11 cellular contexts compared by ENCODE assay signal in genomic region chr2:136765736-136766323, GRCh38. TPM values are rescaled to one million over a fixed set of nuclear protein-coding genes. Genes with fewer than 3 reads are reported as not detected.
A peak's percentile ranks its signal among the peaks of the same experiment; 100 is the strongest.
DNase-seq lines count a peak whose midpoint lies in the region; ATAC-seq lines count a peak whose summit lies in the region.
"Had no signal": no experiment of that assay in that cellular context is flagged by ENCODE, and none has a peak within 500 bp of the region (broad histone marks: within the 10 kb centered on the region; RNA-seq: fewer than 3 reads in every experiment).

No MANE protein-coding gene starts in this region.

- no peaks in the 10 kb centered on the region for H3K36me3 Mint-ChIP-seq in activated naive CD8-positive, alpha-beta T cell

- peaks cover 17% of the 10 kb centered on the region for H3K4me1 Mint-ChIP-seq in activated naive CD8-positive, alpha-beta T cell (ENCODE audit: low read depth)

- H3K9me3 ChIP-seq in skeletal muscle tissue (ENCODE audit: control insufficient read depth in 3 of 3, low read length in 3 of 3), result no peaks in the 10 kb centered on the region

- DNase-seq in DMS53 (lab: John Stamatoyannopoulos, UW) (peak; percentile 12), DMS53 treated with DMSO at 0.1 percent for 48 hours (lab: John Stamatoyannopoulos, UW; ENCODE audit: unreplicated experiment) (no peak), Kasumi-1 (lab: John Stamatoyannopoulos, UW) (no peak), HUDEP-2 (lab: John Stamatoyannopoulos, UW; ENCODE audit: unreplicated experiment in 76 of 76) (no peak)
- DNase-seq: 8988T; stimulated activated naive B cell treated with anti-CD40 and anti-IgM and Interleukin-4, amounts not matched to agents 10 μg/mL and 1 μg/mL and 100 μg/mL, for 72 hours had no signal

- H3K27ac ChIP-seq in skeletal muscle tissue (ENCODE audit: low read depth, low read length), result no peak overlapping the region

- no peak overlapping the region for H3K27ac Mint-ChIP-seq in activated naive CD8-positive, alpha-beta T cell
- H3K27ac Mint-ChIP-seq: stimulated activated naive B cell treated with anti-CD40 and anti-IgM and Interleukin-4, amounts not matched to agents 10 μg/mL and 1 μg/mL and 100 μg/mL, for 72 hours had no signal

- no peaks in the 10 kb centered on the region for H3K36me3 ChIP-seq in skeletal muscle tissue (ENCODE audit: control insufficient read depth in 3 of 3, insufficient read depth in 3 of 3, low read length in 3 of 3)

- no peak for ATAC-seq in GM19397 (IDR thresholded peaks at IDR 0.05; ENCODE audit: unreplicated experiment)

- H3K4me3 Mint-ChIP-seq in activated naive CD8-positive, alpha-beta T cell, result peak overlapping the region; percentile 30

- H3K4me3 ChIP-seq in iPS-11a (ENCODE audit: low read depth, low read length), result peak overlapping the region; percentile 65
- peak overlapping the region; percentile 29 to 60 (median 53) for H3K4me3 ChIP-seq in skeletal muscle tissue (ENCODE audit: low read length in 3 of 3)

- peak overlapping the region in 1 of 3 donors; percentile 16 for H3K9ac ChIP-seq in skeletal muscle tissue (ENCODE audit: low read depth in 1 of 3, low read length in 3 of 3)

- H3K27me3 Mint-ChIP-seq in activated naive CD8-positive, alpha-beta T cell, result peaks cover 43% of the 10 kb centered on the region

- no peaks in the 10 kb centered on the region for H3K9me3 Mint-ChIP-seq in activated naive CD8-positive, alpha-beta T cell (ENCODE audit: low read depth)

- H3K4me1 ChIP-seq in skeletal muscle tissue (ENCODE audit: control insufficient read depth in 3 of 3, insufficient read depth in 3 of 3, low read length in 3 of 3), result peaks cover 11 to 13% (median 11%) of the 10 kb centered on the region in 3 donors

- peaks cover 25 to 34% (median 29%) of the 10 kb centered on the region in 3 donors for H3K27me3 ChIP-seq in skeletal muscle tissue (ENCODE audit: control insufficient read depth in 3 of 3, insufficient read depth in 3 of 3, low read length in 3 of 3)

RNA-seq across cellular contexts. Expression of gene THSD7B, which starts 0.5 kb away (rescaled TPM):
- 2.1 TPM for total RNA-seq in skeletal muscle tissue
- total RNA-seq: SK-MEL-5 had no signal
